15 cellular contexts compared by ENCODE assay signal in genomic region chr2:112634153-112634873, GRCh38. TPM values are rescaled to one million over a fixed set of nuclear protein-coding genes. Genes with fewer than 3 reads are reported as not detected.
DNase-seq lines count a peak whose midpoint lies in the region; ATAC-seq and TF ChIP-seq lines count a peak whose summit lies in the region.
"Had no signal": no experiment of that assay in that cellular context is flagged by ENCODE, and none has a peak within 500 bp of the region (broad histone marks: within the 10 kb centered on the region; RNA-seq: fewer than 3 reads in every experiment).

No MANE protein-coding gene starts in this region.

- H3K9me3 Mint-ChIP-seq in activated naive CD8-positive, alpha-beta T cell treated with anti-CD3 and anti-CD28 coated beads, Interleukin-2, amount 10 ng/mL, durations not matched to agents 7 days and 5 days, result no peaks in the 10 kb centered on the region
- H3K9me3 Mint-ChIP-seq: mesothelial cell of epicardium had no signal

- POLR2A ChIA-PET in activated naive CD8-positive, alpha-beta T cell treated with anti-CD3 and anti-CD28 coated beads, Interleukin-2, amount 10 ng/mL, durations not matched to agents 7 days and 5 days (lab: Charles Lee), result interaction anchor here (0.6 to 14.3 kb wide), 6 partner anchors 8 to 58 kb away, joined by 3 to 293 read pairs (median 4); partner anchors contain the start of gene SLC20A1

- H3K27ac ChIP-seq in cardiac muscle cell (peak overlapping the region; percentile 34), left ventricle myocardium inferior (replicated peaks) (no peak overlapping the region)
- H3K27ac ChIP-seq: brain microvascular endothelial cell, parathyroid adenoma, SJSA1 had no signal

- H3K27me3 ChIP-seq in cardiac muscle cell (no peaks in the 10 kb centered on the region), left ventricle myocardium inferior (ENCODE audit: low read depth) (peaks cover 11% of the 10 kb centered on the region)
- H3K27me3 ChIP-seq: brain microvascular endothelial cell, SJSA1 had no signal

- DNase-seq in cardiac muscle cell (ENCODE audit: low read depth in 1 of 2, low spot score in 1 of 2) (no peak), left ventricle myocardium inferior (no peak), mucosa of descending colon (no peak), ureter (ENCODE audit: low spot score) (peak; percentile 36), amniotic stem cell (lab: John Stamatoyannopoulos, UW) (no peak), medulla oblongata (ENCODE audit: extremely low spot score) (no peak)
- DNase-seq in activated naive CD8-positive, alpha-beta T cell treated with anti-CD3 and anti-CD28 coated beads, Interleukin-2, amount 10 ng/mL, durations not matched to agents 7 days and 5 days, result no peak
- DNase-seq: brain microvascular endothelial cell; DMS153; effector CD8-positive, alpha-beta T cell; NCI-H2171 had no signal

- H3K9me3 ChIP-seq in cardiac muscle cell (ENCODE audit: low read depth), result no peaks in the 10 kb centered on the region
- no peaks in the 10 kb centered on the region for H3K9me3 ChIP-seq in left ventricle myocardium inferior (replicated peaks)
- H3K9me3 ChIP-seq in mucosa of descending colon, result no peaks in the 10 kb centered on the region
- H3K9me3 ChIP-seq: SJSA1 had no signal

- H3K4me3 Mint-ChIP-seq in activated naive CD8-positive, alpha-beta T cell treated with anti-CD3 and anti-CD28 coated beads, Interleukin-2, amount 10 ng/mL, durations not matched to agents 7 days and 5 days, result peak overlapping the region; percentile 59
- H3K4me3 Mint-ChIP-seq: mesothelial cell of epicardium had no signal

- peaks cover 4% of the 10 kb centered on the region for H3K36me3 Mint-ChIP-seq in activated naive CD8-positive, alpha-beta T cell treated with anti-CD3 and anti-CD28 coated beads, Interleukin-2, amount 10 ng/mL, durations not matched to agents 7 days and 5 days
- H3K36me3 Mint-ChIP-seq: mesothelial cell of epicardium had no signal

- ATAC-seq in activated naive CD8-positive, alpha-beta T cell treated with anti-CD3 and anti-CD28 coated beads, Interleukin-2, amount 10 ng/mL, durations not matched to agents 7 days and 5 days (ENCODE audit: low read depth), result no peak
- ATAC-seq in mucosa of descending colon (peak; percentile 29), HG03139 (IDR thresholded peaks at IDR 0.05; ENCODE audit: unreplicated experiment) (no peak)

- peaks cover 9% of the 10 kb centered on the region for H3K27me3 Mint-ChIP-seq in activated naive CD8-positive, alpha-beta T cell treated with anti-CD3 and anti-CD28 coated beads, Interleukin-2, amount 10 ng/mL, durations not matched to agents 7 days and 5 days

- peaks cover 63% of the 10 kb centered on the region for H3K4me1 Mint-ChIP-seq in activated naive CD8-positive, alpha-beta T cell treated with anti-CD3 and anti-CD28 coated beads, Interleukin-2, amount 10 ng/mL, durations not matched to agents 7 days and 5 days

- H3K36me3 ChIP-seq in cardiac muscle cell, result no peaks in the 10 kb centered on the region
- H3K36me3 ChIP-seq in left ventricle myocardium inferior, result no peaks in the 10 kb centered on the region
- no peaks in the 10 kb centered on the region for H3K36me3 ChIP-seq in mucosa of descending colon (ENCODE audit: low read depth)
- H3K36me3 ChIP-seq: brain microvascular endothelial cell, SJSA1 had no signal

- peaks cover 9% of the 10 kb centered on the region for H3K4me1 ChIP-seq in cardiac muscle cell (ENCODE audit: low read depth)
- peaks cover 14% of the 10 kb centered on the region for H3K4me1 ChIP-seq in left ventricle myocardium inferior
- peaks cover 2% of the 10 kb centered on the region for H3K4me1 ChIP-seq in mucosa of descending colon (ENCODE audit: low read depth)
- H3K4me1 ChIP-seq: parathyroid adenoma had no signal

- intact Hi-C loops in left ventricle myocardium inferior (cut with micrococcal nuclease) (no loop called here), mucosa of descending colon (cut with DNase I, micrococcal nuclease) (no loop called here)

- H3K4me3 ChIP-seq in cardiac muscle cell (no peak overlapping the region), left ventricle myocardium inferior (no peak overlapping the region), mucosa of descending colon (no peak overlapping the region)
- H3K4me3 ChIP-seq: SJSA1 had no signal

- H3K27ac Mint-ChIP-seq in activated naive CD8-positive, alpha-beta T cell treated with anti-CD3 and anti-CD28 coated beads, Interleukin-2, amount 10 ng/mL, durations not matched to agents 7 days and 5 days, result peak overlapping the region; percentile 78
- H3K27ac Mint-ChIP-seq: mesothelial cell of epicardium had no signal

- TF ChIP-seq CTCF in cardiac muscle cell (IDR thresholded peaks at IDR 0.05; ENCODE audit: low read depth, low read length), result no peak
- TF ChIP-seq CTCF in left ventricle myocardium inferior (IDR thresholded peaks at IDR 0.05; ENCODE audit: borderline replicate concordance), result no peak
- no peak for TF ChIP-seq CTCF in mucosa of descending colon (IDR thresholded peaks at IDR 0.05)

RNA-seq across cellular contexts. Expression of gene SLC20A1, which starts 11.4 kb away (rescaled TPM):
- 10.0 and 11.4 TPM in 2 replicates for total RNA-seq in cardiac muscle cell
- polyA plus RNA-seq in cardiac muscle cell, result 21.7 and 22.9 TPM in 2 replicates
- total RNA-seq in left ventricle myocardium inferior, result 10.5 TPM
- 100 to 1,000 TPM; 105 to 113 TPM for total RNA-seq in activated naive CD8-positive, alpha-beta T cell treated with anti-CD3 and anti-CD28 coated beads, Interleukin-2, amount 10 ng/mL, durations not matched to agents 7 days and 5 days
- 100 to 1,000 TPM in 1 of 3 donors, 10 to 100 TPM in 2; 64.3 to 128 (median 80.6) TPM for total RNA-seq in mucosa of descending colon
- 77.2 TPM for total RNA-seq in ureter

RNA-seq across cellular contexts. Expression of gene CHCHD5, which starts 49.9 kb away (rescaled TPM):
- total RNA-seq in cardiac muscle cell (32.3 and 34.9 TPM in 2 replicates), left ventricle myocardium inferior (19.2 TPM), mucosa of descending colon (10 to 100 TPM; 20.9 to 28.8 (median 26.1) TPM), ureter (43.0 TPM)
- polyA plus RNA-seq in cardiac muscle cell, result 74.4 and 84.5 TPM in 2 replicates
- 10 to 100 TPM; 32.1 to 35.2 TPM for total RNA-seq in activated naive CD8-positive, alpha-beta T cell treated with anti-CD3 and anti-CD28 coated beads, Interleukin-2, amount 10 ng/mL, durations not matched to agents 7 days and 5 days
